23 cellular contexts compared by ENCODE assay signal in genomic region chr16:85654251-85655115, GRCh38.
"Had no signal": no experiment of that assay in that cellular context is flagged by ENCODE, and none has a peak within 500 bp of the region (broad histone marks: within the 10 kb centered on the region; RNA-seq: fewer than 3 reads in every experiment).

No MANE protein-coding gene starts in this region.

- H3K9me3 ChIP-seq: neutrophil, pancreas, right lobe of liver, transverse colon, uterus had no signal

- H3K27ac ChIP-seq: brain microvascular endothelial cell, foreskin keratinocyte, neutrophil, right lobe of liver had no signal

- ATAC-seq: activated CD8-positive, alpha-beta T cell treated with anti-CD3 and anti-CD28 coated beads, Interleukin-2, amount 10 ng/mL, durations not matched to agents 7 days and 5 days; activated naive CD4-positive, alpha-beta T cell treated with anti-CD3 and anti-CD28 coated beads, Interleukin-2, amount 50 U/mL, for 72 hours; foreskin keratinocyte; natural killer cell treated with Interleukin-12 subunit alpha and Interleukin-12 subunit beta and Interleukin-15 and Interleukin-18, amount 100 ng/mL, for 72 hours; pancreas; right lobe of liver; stimulated activated naive B cell treated with anti-CD40 and anti-IgM and Interleukin-4, amounts not matched to agents 10 μg/mL and 1 μg/mL and 100 μg/mL, for 72 hours had no signal

- H3K36me3 Mint-ChIP-seq: activated naive CD4-positive, alpha-beta T cell treated with anti-CD3 and anti-CD28 coated beads, Interleukin-2, amount 50 U/mL, for 72 hours; natural killer cell treated with Interleukin-12 subunit alpha and Interleukin-12 subunit beta and Interleukin-15 and Interleukin-18, amount 100 ng/mL, for 72 hours had no signal

- H3K36me3 ChIP-seq: uterus had no signal

- H3K27me3 Mint-ChIP-seq: memory B cell; natural killer cell treated with Interleukin-12 subunit alpha and Interleukin-12 subunit beta and Interleukin-15 and Interleukin-18, amount 100 ng/mL, for 72 hours; stimulated activated naive B cell treated with anti-CD40 and anti-IgM and Interleukin-4, amounts not matched to agents 10 μg/mL and 1 μg/mL and 100 μg/mL, for 72 hours had no signal

- H3K4me3 Mint-ChIP-seq: activated CD8-positive, alpha-beta T cell treated with anti-CD3 and anti-CD28 coated beads, Interleukin-2, amount 10 ng/mL, durations not matched to agents 7 days and 5 days; activated T-helper 1 cell treated with anti-CD3 and anti-CD28 coated beads, Interleukin-12 subunit alpha, Interleukin-12 subunit beta, Interleukin-2, Interleukin-4 antibody, amounts not matched to agents 30 ng/mL and 10 ng/mL and 1 ng/mL, durations not matched to agents 14 hours and 24 hours and 36 hours; memory B cell; natural killer cell treated with Interleukin-12 subunit alpha and Interleukin-12 subunit beta and Interleukin-15 and Interleukin-18, amount 100 ng/mL, for 72 hours; stimulated activated naive B cell treated with anti-CD40 and anti-IgM and Interleukin-4, amounts not matched to agents 10 μg/mL and 1 μg/mL and 100 μg/mL, for 72 hours had no signal

- H3K27ac Mint-ChIP-seq: activated CD8-positive, alpha-beta T cell treated with anti-CD3 and anti-CD28 coated beads, Interleukin-2, amount 10 ng/mL, durations not matched to agents 7 days and 5 days; activated naive CD4-positive, alpha-beta T cell treated with anti-CD3 and anti-CD28 coated beads, Interleukin-2, amount 50 U/mL, for 72 hours; activated T-helper 1 cell treated with anti-CD3 and anti-CD28 coated beads, Interleukin-12 subunit alpha, Interleukin-12 subunit beta, Interleukin-2, Interleukin-4 antibody, amounts not matched to agents 30 ng/mL and 10 ng/mL and 1 ng/mL, durations not matched to agents 14 hours and 24 hours and 36 hours; memory B cell; natural killer cell treated with Interleukin-12 subunit alpha and Interleukin-12 subunit beta and Interleukin-15 and Interleukin-18, amount 100 ng/mL, for 72 hours had no signal

- H3K9me3 Mint-ChIP-seq: activated naive CD4-positive, alpha-beta T cell treated with anti-CD3 and anti-CD28 coated beads, Interleukin-2, amount 50 U/mL, for 72 hours; activated T-helper 1 cell treated with anti-CD3 and anti-CD28 coated beads, Interleukin-12 subunit alpha, Interleukin-12 subunit beta, Interleukin-2, Interleukin-4 antibody, amounts not matched to agents 30 ng/mL and 10 ng/mL and 1 ng/mL, durations not matched to agents 14 hours and 24 hours and 36 hours; memory B cell; natural killer cell treated with Interleukin-12 subunit alpha and Interleukin-12 subunit beta and Interleukin-15 and Interleukin-18, amount 100 ng/mL, for 72 hours; stimulated activated naive B cell treated with anti-CD40 and anti-IgM and Interleukin-4, amounts not matched to agents 10 μg/mL and 1 μg/mL and 100 μg/mL, for 72 hours had no signal

- H3K4me3 ChIP-seq: pancreas, right lobe of liver, transverse colon, uterus had no signal

- H3K4me1 ChIP-seq: foreskin keratinocyte had no signal

- H3K27me3 ChIP-seq: brain microvascular endothelial cell, neutrophil, pancreas, right lobe of liver, transverse colon, uterus had no signal

- H3K4me1 Mint-ChIP-seq: memory B cell had no signal

- DNase-seq: activated CD4-positive, alpha-beta T cell treated with anti-CD3 and anti-CD28 coated beads for 1 hour; activated CD4-positive, alpha-beta T cell treated with anti-CD3 and anti-CD28 coated beads, Interleukin-2, amount 50 U/mL, for 1 hour; activated CD8-positive, alpha-beta T cell treated with anti-CD3 and anti-CD28 coated beads, Interleukin-2, amount 10 ng/mL, durations not matched to agents 7 days and 5 days; activated gamma-delta T cell treated with Interleukin-2 at 50 U/mL for 16 hours; aorta; brain microvascular endothelial cell; central memory CD4-positive, alpha-beta T cell; dermis blood vessel endothelial cell; effector CD8-positive, alpha-beta T cell; foreskin keratinocyte; small intestine; stimulated activated CD4-positive, alpha-beta T cell treated with anti-CD3 and anti-CD28 coated beads, Interleukin-15, amount 100 ng/mL, for 24 hours; stimulated activated CD8-positive, alpha-beta memory T cell treated with anti-CD3 and anti-CD28 coated beads, Interleukin-4, amount 100 ng/mL, for 48 hours; stimulated activated naive B cell treated with anti-CD40 and anti-IgM and Interleukin-4, amounts not matched to agents 10 μg/mL and 1 μg/mL and 100 μg/mL, for 72 hours; transverse colon; uterus had no signal
